In genomic region chr15:75721923-75722870, GRCh38 we compare ENCODE assay signal across 19 cellular contexts. TPM values are rescaled to one million over a fixed set of nuclear protein-coding genes. Genes with fewer than 3 reads are reported as not detected.
DNase-seq lines count a peak whose midpoint lies in the region; ATAC-seq, FAIRE-seq and TF ChIP-seq lines count a peak whose summit lies in the region.
"Had no signal": no experiment of that assay in that cellular context is flagged by ENCODE, and none has a peak within 500 bp of the region (broad histone marks: within the 10 kb centered on the region; RNA-seq: fewer than 3 reads in every experiment).

No MANE protein-coding gene starts in this region.

- H3K79me1 ChIP-seq in H1 (ENCODE audit: low read depth, low read length) = no peaks in the 10 kb centered on the region; the same call in 1 of the 2 replicates

- H3K4me1 ChIP-seq in H1 (replicated peaks in 1 of 4; ENCODE audit: control insufficient read depth in 3 of 4, insufficient read depth in 4 of 4, low read length in 3 of 4) (no peaks in the 10 kb centered on the region; a peak in 1 of 7 replicates), aorta (ENCODE audit: control insufficient read depth in 1 of 2, insufficient read depth in 2 of 2, low read length in 2 of 2) (no peaks in the 10 kb centered on the region)

- intact Hi-C loops in left ventricle myocardium superior (cut with micrococcal nuclease) = no loop called here
- intact Hi-C loops in cardiac septum (cut with DNase I) = no loop called here
- intact Hi-C loops in aorta (cut with DNase I) = no loop called here

- POLR2A ChIA-PET in H1 (lab: Charles Lee; ENCODE audit: partially characterized antibody) = no interaction called here

- no peak overlapping the region; a peak in 1 of 7 replicates for H3K9ac ChIP-seq in H1 (replicated peaks in 1 of 4; ENCODE audit: extremely low read depth in 1 of 4, low read depth in 3 of 4, low read length in 3 of 4)

- peaks cover 38% of the 10 kb centered on the region for H3K4me1 Mint-ChIP-seq in nephron progenitor cell

- DNase-seq in left ventricle myocardium superior = peak; percentile 29
- no peak for DNase-seq in cardiac septum (ENCODE audit: low spot score)
- no peak for DNase-seq in H1 (ENCODE audit: low read depth in 1 of 2, low spot score in 2 of 2)
- no peak for DNase-seq in nephron progenitor cell
- peak; percentile 36 to 75 for DNase-seq in aorta
- DNase-seq in activated effector memory CD4-positive, alpha-beta T cell treated with anti-CD3 and anti-CD28 coated beads, Interleukin-2, amount 50 U/mL, for 16 hours = no peak
- DNase-seq: activated CD4-positive, CD25-positive, alpha-beta regulatory T cell treated with anti-CD3 and anti-CD28 coated beads, Interleukin-2, amount 50 U/mL, for 72 hours; activated naive CD4-positive, alpha-beta T cell treated with Interleukin-2 at 50 U/mL for 16 hours; Calu3; effector CD8-positive, alpha-beta T cell; GF-D8; NCI-H187 treated with DMSO at 0.1 percent for 48 hours; NCI-H524 treated with DMSO at 0.1 percent for 48 hours; PC-9; substantia nigra; T-cell had no signal

- no peak overlapping the region for H4K8ac ChIP-seq in H1 (ENCODE audit: extremely low read depth, insufficient read depth, low read length)

- H3K27ac ChIP-seq in H1 (ENCODE audit: low read depth, low read length) (no peak overlapping the region), aorta (ENCODE audit: low read depth in 1 of 2, low read length in 2 of 2) (no peak overlapping the region)
- H3K27ac ChIP-seq: PC-9 had no signal

- no peak overlapping the region for H2BK120ac ChIP-seq in H1 (replicated peaks; ENCODE audit: low read depth, low read length)

- H3K4me2 ChIP-seq in H1 (ENCODE audit: insufficient read depth in 1 of 2, low read depth in 2 of 2, low read length in 2 of 2) = no peak overlapping the region
- H3K4me2 ChIP-seq: PC-9 had no signal

- H3K14ac ChIP-seq in H1 (ENCODE audit: insufficient read length) = no peak overlapping the region

- no peaks in the 10 kb centered on the region for H3K36me3 Mint-ChIP-seq in nephron progenitor cell (ENCODE audit: low read depth)
- H3K36me3 Mint-ChIP-seq: T-cell had no signal

- TF ChIP-seq CTCF in H1 (IDR thresholded peaks at IDR 0.05; ENCODE audit: control extremely low read depth in 1 of 3, insufficient read depth in 1 of 3, low read depth in 1 of 3, low read length in 3 of 3) (no peak), nephron progenitor cell (IDR thresholded peaks at IDR 0.05) (no peak)

- no peaks in the 10 kb centered on the region for H3K9me3 Mint-ChIP-seq in nephron progenitor cell
- H3K9me3 Mint-ChIP-seq: T-cell had no signal

- no peaks in the 10 kb centered on the region for H3K23me2 ChIP-seq in H1 (ENCODE audit: low read depth, low read length)

- H2AFZ ChIP-seq in H1 (ENCODE audit: low read length) = no peak overlapping the region
- H2AFZ ChIP-seq: PC-9 had no signal

- no peak for TF ChIP-seq RAD21 in H1 (IDR thresholded peaks at IDR 0.05 in 1 of 2, conservative IDR thresholded peaks at IDR 0.05 in 1 of 2; ENCODE audit: low read depth in 2 of 2, low read length in 2 of 2)

- no peak overlapping the region for H3K4me3 ChIP-seq in H1 (ENCODE audit: extremely low read depth in 1 of 4, insufficient read depth in 2 of 4, low read depth in 3 of 4, low read length in 4 of 4)
- no peak overlapping the region for H3K4me3 ChIP-seq in aorta (ENCODE audit: low read length in 2 of 2)
- H3K4me3 ChIP-seq: breast epithelium, PC-9 had no signal

- no peak overlapping the region for H3K4me3 Mint-ChIP-seq in nephron progenitor cell
- H3K4me3 Mint-ChIP-seq: T-cell had no signal

- H4K20me1 ChIP-seq in H1 (replicated peaks in 1 of 2; ENCODE audit: control insufficient read depth in 1 of 2, insufficient read depth in 2 of 2, low read length in 2 of 2) = no peaks in the 10 kb centered on the region

- H3K27me3 ChIP-seq in H1 (replicated peaks in 1 of 4; ENCODE audit: control insufficient read depth in 3 of 4, extremely low read depth in 1 of 4, insufficient read depth in 3 of 4, low read length in 3 of 4) (peaks cover 0 to 5% (median 0%) of the 10 kb centered on the region in 4 experiments; a peak in 3 of 7 replicates), aorta (ENCODE audit: control insufficient read depth in 1 of 2, insufficient read depth in 2 of 2, low read length in 1 of 2) (no peaks in the 10 kb centered on the region)
- H3K27me3 ChIP-seq: breast epithelium had no signal

- H3K79me2 ChIP-seq in H1 (ENCODE audit: control insufficient read depth in 1 of 2, insufficient read depth in 2 of 2, low read length in 2 of 2) = no peaks in the 10 kb centered on the region

- no peak for TF ChIP-seq POLR2A in H1 (IDR thresholded peaks at IDR 0.05; ENCODE audit: control extremely low read depth in 1 of 2, low read depth in 2 of 2, low read length in 2 of 2)

- no peak overlapping the region for H3K4ac ChIP-seq in H1 (replicated peaks; ENCODE audit: insufficient read length, low read depth, low read length)

- H3K9me3 ChIP-seq in H1 (ENCODE audit: insufficient read depth in 2 of 2, low read depth in 1 of 2, low read length in 1 of 2) (no peaks in the 10 kb centered on the region), aorta (ENCODE audit: control insufficient read depth, low read length) (no peaks in the 10 kb centered on the region)
- H3K9me3 ChIP-seq: breast epithelium had no signal

- H2BK20ac ChIP-seq in H1 (ENCODE audit: low read length) = 0 out of 2 replicates have a peak overlapping the region, but pooled peaks have one; percentile 48

- no peak overlapping the region for H3K23ac ChIP-seq in H1 (ENCODE audit: insufficient read length)

- no peak overlapping the region for H2AK5ac ChIP-seq in H1 (ENCODE audit: low read depth, low read length)

- H3K36me3 ChIP-seq in H1 (ENCODE audit: control insufficient read depth in 2 of 4, insufficient read depth in 4 of 4, low read length in 3 of 4) = no peaks in the 10 kb centered on the region
- H3K36me3 ChIP-seq in aorta (ENCODE audit: control insufficient read depth in 1 of 2, insufficient read depth in 2 of 2, low read length in 1 of 2) = no peaks in the 10 kb centered on the region
- H3K36me3 ChIP-seq: breast epithelium had no signal

- no peak overlapping the region for H4K5ac ChIP-seq in H1 (ENCODE audit: insufficient read length, low read depth, low read length)

- ATAC-seq in left ventricle myocardium superior (no peak), aorta (ENCODE audit: low FRiP score) (no peak), GM18519 (IDR thresholded peaks at IDR 0.05; ENCODE audit: low FRiP score, unreplicated experiment) (no peak), GM18858 (IDR thresholded peaks at IDR 0.05; ENCODE audit: unreplicated experiment) (no peak)

- no peak overlapping the region for H4K91ac ChIP-seq in H1 (replicated peaks; ENCODE audit: insufficient read length, low read length)

- no peak overlapping the region for H2BK5ac ChIP-seq in H1 (ENCODE audit: low read depth, low read length)

- FAIRE-seq in H1 (lab: Jason Lieb, UNC) = no peak

- no peak overlapping the region for H3K56ac ChIP-seq in H1 (replicated peaks; ENCODE audit: insufficient read length, low read depth, low read length)

- CTCF ChIA-PET in H1 (lab: Charles Lee; ENCODE audit: partially characterized antibody) = interaction anchor here (0.6 to 15.3 kb wide), 8 partner anchors 10 to 125 kb away, joined by 3 to 224 read pairs (median 6); no protein-coding TSS in a partner anchor

- WGBS in H1 (ENCODE audit: extremely low coverage in 1 of 2, insufficient coverage in 1 of 2, insufficient read length in 1 of 2, insufficient replicate concordance in 2 of 2, low coverage in 1 of 2, low lambda C conversion rate in 2 of 2, missing lambda C conversion rate in 1 of 2), 2 experiments = 87% methylated on average over 13 of the region's 14 CpGs; no CpG with 5 or more reads in 1 of the 2 experiments
- WGBS in aorta, 2 donors = 89 to 90% methylated on average over 14 of the region's 14 CpGs

- no peak overlapping the region for H2BK12ac ChIP-seq in H1 (ENCODE audit: low read depth, low read length)

- peak overlapping the region; percentile 94 for H3K27ac Mint-ChIP-seq in nephron progenitor cell
- H3K27ac Mint-ChIP-seq: T-cell had no signal

- peaks cover 7% of the 10 kb centered on the region for H3K27me3 Mint-ChIP-seq in nephron progenitor cell (ENCODE audit: low read depth, poor library complexity)

- TF ChIP-seq EP300 in H1 (IDR thresholded peaks at IDR 0.05; ENCODE audit: borderline replicate concordance in 1 of 2, low read depth in 2 of 2, low read length in 2 of 2) = no peak

- H3K18ac ChIP-seq in H1 (ENCODE audit: extremely low read depth, low read length) = no peak overlapping the region

- H2BK15ac ChIP-seq in H1 (ENCODE audit: low read length) = no peak overlapping the region

TF ChIP-seq in H1, 55 proteins besides CTCF, POLR2A, EP300 and RAD21 (continues in another document):
- no peak for TF ChIP-seq SIRT6 (IDR thresholded peaks at IDR 0.05; ENCODE audit: low read length)
- TF ChIP-seq ZNF274 (IDR thresholded peaks at IDR 0.05; ENCODE audit: borderline replicate concordance, extremely low read depth, low read length) = no peak
- no peak for TF ChIP-seq KDM5A (IDR thresholded peaks at IDR 0.05; ENCODE audit: low read length)
- TF ChIP-seq NANOG (IDR thresholded peaks at IDR 0.05; ENCODE audit: insufficient read depth, low read depth, low read length, poor library complexity, severe bottlenecking) = no peak

RNA-seq across cellular contexts. Expression of gene CSPG4, which starts 9.5 kb away (rescaled TPM):
- total RNA-seq in left ventricle myocardium superior (5.2 TPM), cardiac septum (21.3 TPM), aorta (100 to 1,000 TPM in 1 of 2 donors, 10 to 100 TPM in 1; 86.8 to 160 TPM)
- 3.0 and 3.2 TPM in 2 replicates for total RNA-seq in H1 (2021; fragmentation: NEBNext Ultra II Directional; extraction: Animal tissue kit (Norgen Biotek cat#: 25700))
- polyA plus RNA-seq in H1 (2011; rRNA removed) (1.4 and 1.9 TPM in 2 replicates), aorta (10 to 100 TPM; 10.6 to 45.1 TPM)
- 1.0 TPM for polyA plus RNA-seq in H1 (2011; cell fraction: cytosol; rRNA removed)
- 4.7 TPM for polyA plus RNA-seq in H1 (2011; cell fraction: nucleus; rRNA removed)
- 1.5 to 3.6 TPM (median 2.6 TPM) in 4 replicates for polyA plus RNA-seq in H1 (2012, experiment 1 of 2)
- 1.6 TPM for polyA plus RNA-seq in H1 (2012, experiment 2 of 2)
- 3.1 TPM for polyA plus RNA-seq in H1 (2013, experiment 1 of 2)
- 2.0 TPM for polyA plus RNA-seq in H1 (2013, experiment 2 of 2)
- polyA minus RNA-seq in H1 (2011; rRNA and poly(A)+ RNA removed) = 2.5 and 3.3 TPM in 2 replicates
- polyA minus RNA-seq in H1 (2011; cell fraction: cytosol; rRNA and poly(A)+ RNA removed) = 2.3 TPM
- 3.6 TPM for polyA minus RNA-seq in H1 (2011; cell fraction: nucleus; rRNA and poly(A)+ RNA removed)
- total RNA-seq: Calu3 had no signal

Comparison
In these comparisons a context has a peak if more than half of its experiments do, and no peak if none do; other contexts are left out.
1. DNase-seq: peak in left ventricle myocardium superior (single experiment) and aorta (2 of 2); none in cardiac septum (single experiment), H1 (0 of 2), nephron progenitor cell (single experiment) and activated effector memory CD4-positive, alpha-beta T cell treated with anti-CD3 and anti-CD28 coated beads, Interleukin-2, amount 50 U/mL, for 16 hours (single experiment).